In genomic region chr5:102681403-102681983, GRCh38 we compare ENCODE assay signal across 8 cellular contexts.
A peak's percentile ranks its signal among the peaks of the same experiment; 100 is the strongest.
DNase-seq lines count a peak whose midpoint lies in the region; ATAC-seq and TF ChIP-seq lines count a peak whose summit lies in the region.

No MANE protein-coding gene starts in this region.

- peak in 10 of 14 donors; percentile 2 to 39 (median 22) for DNase-seq in C1 segment of cervical spinal cord (lab: John Stamatoyannopoulos, UW)
- DNase-seq in NCI-H345 treated with DMSO at 0.1 percent for 48 hours (lab: John Stamatoyannopoulos, UW; ENCODE audit: unreplicated experiment), result peak; percentile 54
- peak; percentile 91 for DNase-seq in choroid plexus epithelial cell (ENCODE audit: low read depth)
- DNase-seq in right lobe of liver, result peak in 2 of 3 donors; percentile 49 to 69
- peak; percentile 22 for DNase-seq in stimulated activated CD8-positive, alpha-beta memory T cell treated with anti-CD3 and anti-CD28 coated beads, Interleukin-12 subunit alpha, Interleukin-12 subunit beta, amount 100 ng/mL, for 24 hours (ENCODE audit: extremely low read depth)

- ATAC-seq in GM19043 (IDR thresholded peaks at IDR 0.05; ENCODE audit: low read depth, unreplicated experiment) (peak; percentile 98), HG03196 (IDR thresholded peaks at IDR 0.05; ENCODE audit: unreplicated experiment) (peak; percentile 84), right lobe of liver (peak; percentile 79 to 89 (median 84))
- ATAC-seq in activated CD4-positive, CD25-positive, alpha-beta regulatory T cell treated with anti-CD3 and anti-CD28 coated beads, Interleukin-2, amount 50 U/mL, for 24 hours, result peak; percentile 63 to 68

- no peak for TF ChIP-seq POLR2A in right lobe of liver (IDR thresholded peaks at IDR 0.05)

- intact Hi-C loops in right lobe of liver (cut with DNase I), result no loop called here

- H3K36me3 ChIP-seq in right lobe of liver, result no peaks in the 10 kb centered on the region

- H3K27me3 ChIP-seq in right lobe of liver, result no peaks in the 10 kb centered on the region

- TF ChIP-seq CTCF in choroid plexus epithelial cell (conservative IDR thresholded peaks at IDR 0.05; ENCODE audit: low read depth, low read length) (peak; percentile 98), right lobe of liver (IDR thresholded peaks at IDR 0.05) (peak; percentile 42 to 84 (median 71))

- H3K4me3 ChIP-seq in choroid plexus epithelial cell (ENCODE audit: low read depth, low read length) (no peak overlapping the region), right lobe of liver (no peak overlapping the region)

- H3K27ac ChIP-seq in right lobe of liver, result no peak overlapping the region

- H3K4me1 ChIP-seq in right lobe of liver, result no peaks in the 10 kb centered on the region

- WGBS in right lobe of liver (ENCODE audit: insufficient coverage, low coverage, low lambda C conversion rate, missing lambda C conversion rate), result 56% methylated on average over 2 of the region's 2 CpGs

- no peaks in the 10 kb centered on the region for H3K9me3 ChIP-seq in right lobe of liver

Comparison
In these comparisons a context has a peak if more than half of its experiments do, and no peak if none do; other contexts are left out.
1. DNase-seq: peak in every context shown above with its lines; median percentile 91 in choroid plexus epithelial cell; 59 in right lobe of liver; 54 in NCI-H345 treated with DMSO at 0.1 percent for 48 hours; 22 in C1 segment of cervical spinal cord; 22 in stimulated activated CD8-positive, alpha-beta memory T cell treated with anti-CD3 and anti-CD28 coated beads, Interleukin-12 subunit alpha, Interleukin-12 subunit beta, amount 100 ng/mL, for 24 hours.